Comparison of ENCODE assay signal across 3 cellular contexts in genomic region chr14:98867146-98867545, GRCh38.
"Had no signal": no experiment of that assay in that cellular context is flagged by ENCODE, and none has a peak within 500 bp of the region (broad histone marks: within the 10 kb centered on the region; RNA-seq: fewer than 3 reads in every experiment).

No MANE protein-coding gene starts in this region.

- H3K4me3 ChIP-seq: GM12878 had no signal

- DNase-seq: GDM1, GF-D8 had no signal

- ATAC-seq: GM12878 had no signal
